ENCODE assay signal across 18 cellular contexts in the genomic region with DNA sequence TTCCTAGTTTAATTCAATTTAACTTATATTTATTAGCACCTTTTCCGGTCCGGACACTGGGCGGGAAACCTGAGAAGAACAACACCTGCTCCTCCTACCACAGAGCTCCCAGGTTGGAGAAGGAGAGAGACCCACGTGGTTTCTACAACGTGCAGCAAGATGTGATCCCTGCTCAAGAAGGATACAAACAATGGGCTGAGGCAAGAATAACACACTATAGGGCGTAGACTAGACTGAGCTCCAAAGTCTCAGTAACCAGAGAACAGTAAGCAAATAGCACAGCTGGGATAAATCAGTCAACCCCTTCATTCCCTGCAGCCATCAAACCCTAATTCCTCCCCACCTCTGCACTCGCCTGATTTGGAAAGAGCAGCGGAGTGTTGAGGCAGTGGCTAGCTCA. TPM values are rescaled to one million over a fixed set of nuclear protein-coding genes. Genes with fewer than 3 reads are reported as not detected.
"Had no signal": no experiment of that assay in that cellular context is flagged by ENCODE, and none has a peak within 500 bp of the region (broad histone marks: within the 10 kb centered on the region; RNA-seq: fewer than 3 reads in every experiment).

No MANE protein-coding gene starts in this region.

- DNase-seq: activated CD4-positive, alpha-beta T cell treated with anti-CD3 and anti-CD28 coated beads for 36 hours; activated CD4-positive, alpha-beta T cell treated with anti-CD3 and anti-CD28 coated beads, Interleukin-2, amount 50 U/mL, for 48 hours; activated gamma-delta T cell treated with Interleukin-2 at 50 U/mL for 16 hours; activated T-cell treated with anti-CD3 and anti-CD28 coated beads for 4 hours; effector CD8-positive, alpha-beta T cell; nucleus accumbens; posterior cingulate gyrus; retina; trophoblast cell had no signal

- ATAC-seq: activated CD4-positive, alpha-beta T cell treated with anti-CD3 and anti-CD28 coated beads for 36 hours; esophagus mucosa; natural killer cell treated with Interleukin-12 subunit alpha and Interleukin-12 subunit beta and Interleukin-15 and Interleukin-18, amount 100 ng/mL, for 72 hours; WTC11 had no signal

- H3K9me3 ChIP-seq: suprapubic skin had no signal

- H3K36me3 ChIP-seq: suprapubic skin had no signal

- H3K4me3 ChIP-seq: lung, skin epidermis, suprapubic skin had no signal

- H3K4me1 ChIP-seq: suprapubic skin had no signal

- H3K27ac ChIP-seq: skin epidermis, suprapubic skin had no signal

RNA-seq across cellular contexts. Expression of a gene that starts 2.5 kb away (rescaled TPM):
- total RNA-seq: activated CD4-positive, alpha-beta T cell treated with anti-CD3 and anti-CD28 coated beads for 36 hours; activated T-helper 1 cell treated with anti-CD3 and anti-CD28 coated beads, Interleukin-12 subunit alpha, Interleukin-12 subunit beta, Interleukin-2, Interleukin-4 antibody, amounts not matched to agents 30 ng/mL and 10 ng/mL and 1 ng/mL, durations not matched to agents 14 hours and 24 hours and 36 hours; bronchial epithelial cell; chondrocyte; esophagus mucosa; lung; natural killer cell treated with Interleukin-12 subunit alpha and Interleukin-12 subunit beta and Interleukin-15 and Interleukin-18, amount 100 ng/mL, for 72 hours; suprapubic skin; WTC11 had no signal
